ENCODE assay signal across 15 cellular contexts in genomic region chr1:110163591-110163990, GRCh38. TPM values are rescaled to one million over a fixed set of nuclear protein-coding genes. Genes with fewer than 3 reads are reported as not detected.
"Had no signal": no experiment of that assay in that cellular context is flagged by ENCODE, and none has a peak within 500 bp of the region (broad histone marks: within the 10 kb centered on the region; RNA-seq: fewer than 3 reads in every experiment).

No MANE protein-coding gene starts in this region.

- H3K27ac Mint-ChIP-seq: activated naive CD4-positive, alpha-beta T cell treated with anti-CD3 and anti-CD28 coated beads, Interleukin-2, amount 50 U/mL, for 72 hours; activated T-cell treated with anti-CD3 and anti-CD28 coated beads, Interleukin-2, amount 50 U/mL, for 24 hours; naive thymus-derived CD8-positive, alpha-beta T cell had no signal

- H3K4me3 ChIP-seq: heart left ventricle, lung, mucosa of descending colon, transverse colon had no signal

- H3K9me3 Mint-ChIP-seq: activated naive CD4-positive, alpha-beta T cell treated with anti-CD3 and anti-CD28 coated beads, Interleukin-2, amount 50 U/mL, for 72 hours; activated T-cell treated with anti-CD3 and anti-CD28 coated beads, Interleukin-2, amount 50 U/mL, for 24 hours had no signal

- DNase-seq: activated effector memory CD4-positive, alpha-beta T cell treated with Interleukin-2 at 50 U/mL for 16 hours; activated T-cell treated with anti-CD3 and anti-CD28 coated beads, Interleukin-2, amount 50 U/mL, for 24 hours; amniotic stem cell; heart left ventricle; left colon; mucosa of descending colon; right cardiac atrium; small intestine; T-helper 2 cell; transverse colon had no signal

- H3K9me3 ChIP-seq: heart left ventricle, mucosa of descending colon, neutrophil, transverse colon had no signal

- ATAC-seq: activated naive CD4-positive, alpha-beta T cell treated with anti-CD3 and anti-CD28 coated beads, Interleukin-2, amount 50 U/mL, for 72 hours; heart left ventricle; left colon; mucosa of descending colon; naive thymus-derived CD8-positive, alpha-beta T cell; right cardiac atrium had no signal

- H3K4me1 ChIP-seq: transverse colon had no signal

- H3K4me3 Mint-ChIP-seq: activated T-cell treated with anti-CD3 and anti-CD28 coated beads, Interleukin-2, amount 50 U/mL, for 24 hours; naive thymus-derived CD8-positive, alpha-beta T cell had no signal

- H3K27ac ChIP-seq: heart left ventricle, neutrophil, transverse colon had no signal

RNA-seq across cellular contexts. Expression of gene SLC6A17, which starts 13.3 kb away (rescaled TPM):
- total RNA-seq: naive thymus-derived CD8-positive, alpha-beta T cell had no signal

RNA-seq across cellular contexts. Expression of gene UBL4B, which starts 51.3 kb away (rescaled TPM):
- total RNA-seq: activated naive CD4-positive, alpha-beta T cell treated with anti-CD3 and anti-CD28 coated beads, Interleukin-2, amount 50 U/mL, for 72 hours; cerebellum; heart left ventricle; left colon; lung; mucosa of descending colon; naive thymus-derived CD8-positive, alpha-beta T cell; right cardiac atrium had no signal
